ENCODE assay signal across 24 cellular contexts in the genomic region with DNA sequence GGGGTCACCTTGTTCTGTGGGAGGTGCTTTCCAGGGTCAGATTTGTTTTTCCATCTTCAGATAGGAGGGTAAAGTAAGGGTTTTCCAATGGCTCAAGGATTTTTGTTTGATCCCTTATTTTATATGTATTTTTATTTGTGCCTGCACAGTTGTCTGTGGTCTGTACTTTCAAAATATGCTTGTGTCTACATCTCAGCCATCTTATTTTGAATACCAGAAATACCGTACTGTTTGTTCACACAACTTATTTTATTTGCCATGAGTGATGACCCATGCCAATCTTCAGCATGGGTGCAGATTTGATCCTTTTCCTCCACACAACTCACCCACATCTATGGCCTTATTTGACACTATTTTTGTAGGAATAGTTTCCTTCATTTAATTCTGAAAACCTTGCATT.
"Had no signal": no experiment of that assay in that cellular context is flagged by ENCODE, and none has a peak within 500 bp of the region (broad histone marks: within the 10 kb centered on the region; RNA-seq: fewer than 3 reads in every experiment).

No MANE protein-coding gene starts in this region.

- H3K4me3 ChIP-seq: hepatocyte, left lung, lung, ovary, prostate gland, right atrium auricular region, tibial artery had no signal

- H3K27ac ChIP-seq: brain microvascular endothelial cell, hepatocyte, left lung, ovary, prostate gland, right atrium auricular region, tibial artery had no signal

- H3K9me3 Mint-ChIP-seq: activated CD4-positive, alpha-beta T cell treated with anti-CD3 and anti-CD28 coated beads, Interleukin-2, amount 10 ng/mL, durations not matched to agents 24 days and 14 days; activated naive CD8-positive, alpha-beta T cell treated with anti-CD3 and anti-CD28 coated beads, Interleukin-2, amount 50 U/mL, for 24 hours; activated T-helper 1 cell treated with anti-CD3 and anti-CD28 coated beads, Interleukin-12 subunit alpha, Interleukin-12 subunit beta, Interleukin-2, Interleukin-4 antibody, amounts not matched to agents 30 ng/mL and 10 ng/mL and 1 ng/mL, durations not matched to agents 14 hours and 24 hours and 36 hours had no signal

- H3K27ac Mint-ChIP-seq: activated CD4-positive, alpha-beta T cell treated with anti-CD3 and anti-CD28 coated beads, Interleukin-2, amount 10 ng/mL, durations not matched to agents 24 days and 14 days; activated CD8-positive, alpha-beta T cell treated with anti-CD3 and anti-CD28 coated beads, Interleukin-2, amount 10 ng/mL, durations not matched to agents 7 days and 5 days; activated naive CD8-positive, alpha-beta T cell treated with anti-CD3 and anti-CD28 coated beads, Interleukin-2, amount 50 U/mL, for 24 hours; activated T-helper 1 cell treated with anti-CD3 and anti-CD28 coated beads, Interleukin-12 subunit alpha, Interleukin-12 subunit beta, Interleukin-2, Interleukin-4 antibody, amounts not matched to agents 30 ng/mL and 10 ng/mL and 1 ng/mL, durations not matched to agents 14 hours and 24 hours and 36 hours; natural killer cell; stimulated activated naive CD8-positive, alpha-beta T cell treated with anti-CD3 and anti-CD28 coated beads, Interleukin-15, Interleukin-2, amounts not matched to agents 100 ng/mL and 50 ng/mL, for 24 hours; T-helper 17 cell had no signal

- H3K4me3 Mint-ChIP-seq: activated CD4-positive, alpha-beta T cell treated with anti-CD3 and anti-CD28 coated beads, Interleukin-2, amount 10 ng/mL, durations not matched to agents 24 days and 14 days; activated CD8-positive, alpha-beta T cell treated with anti-CD3 and anti-CD28 coated beads, Interleukin-2, amount 10 ng/mL, durations not matched to agents 7 days and 5 days; activated naive CD8-positive, alpha-beta T cell treated with anti-CD3 and anti-CD28 coated beads, Interleukin-2, amount 50 U/mL, for 24 hours; activated T-helper 1 cell treated with anti-CD3 and anti-CD28 coated beads, Interleukin-12 subunit alpha, Interleukin-12 subunit beta, Interleukin-2, Interleukin-4 antibody, amounts not matched to agents 30 ng/mL and 10 ng/mL and 1 ng/mL, durations not matched to agents 14 hours and 24 hours and 36 hours; natural killer cell; stimulated activated naive CD8-positive, alpha-beta T cell treated with anti-CD3 and anti-CD28 coated beads, Interleukin-15, Interleukin-2, amounts not matched to agents 100 ng/mL and 50 ng/mL, for 24 hours; T-helper 17 cell had no signal

- H3K4me1 ChIP-seq: left lung, prostate gland, right atrium auricular region, tibial artery had no signal

- DNase-seq: activated CD4-positive, alpha-beta T cell treated with anti-CD3 and anti-CD28 coated beads, Interleukin-2, amount 10 ng/mL, durations not matched to agents 24 days and 14 days; activated CD8-positive, alpha-beta T cell treated with anti-CD3 and anti-CD28 coated beads, Interleukin-2, amount 10 ng/mL, durations not matched to agents 7 days and 5 days; activated gamma-delta T cell; activated naive CD4-positive, alpha-beta T cell treated with anti-CD3 and anti-CD28 coated beads, Interleukin-2, amount 50 U/mL, for 16 hours; activated naive CD8-positive, alpha-beta T cell treated with anti-CD3 and anti-CD28 coated beads, Interleukin-2, amount 50 U/mL, for 24 hours; aorta; brain microvascular endothelial cell; caudate nucleus; effector memory CD4-positive, alpha-beta T cell; foreskin melanocyte; kidney glomerular epithelial cell; left lung; natural killer cell; ovary; stimulated activated CD4-positive, alpha-beta T cell treated with anti-CD3 and anti-CD28 coated beads, Interleukin-1b, Interleukin-23, amount 100 ng/mL, for 48 hours; T-helper 17 cell; tibial artery had no signal

- ATAC-seq: activated CD4-positive, CD25-positive, alpha-beta regulatory T cell treated with anti-CD3 and anti-CD28 coated beads, Interleukin-2, amount 50 U/mL, for 24 hours; activated CD8-positive, alpha-beta T cell treated with anti-CD3 and anti-CD28 coated beads, Interleukin-2, amount 10 ng/mL, durations not matched to agents 7 days and 5 days; activated naive CD8-positive, alpha-beta T cell treated with anti-CD3 and anti-CD28 coated beads, Interleukin-2, amount 50 U/mL, for 24 hours; left lung; natural killer cell; T-helper 17 cell had no signal

- H3K27me3 Mint-ChIP-seq: activated CD4-positive, alpha-beta T cell treated with anti-CD3 and anti-CD28 coated beads, Interleukin-2, amount 10 ng/mL, durations not matched to agents 24 days and 14 days; activated naive CD8-positive, alpha-beta T cell treated with anti-CD3 and anti-CD28 coated beads, Interleukin-2, amount 50 U/mL, for 24 hours; stimulated activated naive CD8-positive, alpha-beta T cell treated with anti-CD3 and anti-CD28 coated beads, Interleukin-15, Interleukin-2, amounts not matched to agents 100 ng/mL and 50 ng/mL, for 24 hours; T-helper 17 cell had no signal

- H3K27me3 ChIP-seq: brain microvascular endothelial cell, hepatocyte, left lung, ovary, right atrium auricular region, tibial artery had no signal

- H3K36me3 ChIP-seq: brain microvascular endothelial cell, left lung, ovary, prostate gland, right atrium auricular region, tibial artery had no signal

- H3K4me1 Mint-ChIP-seq: activated CD4-positive, alpha-beta T cell treated with anti-CD3 and anti-CD28 coated beads, Interleukin-2, amount 10 ng/mL, durations not matched to agents 24 days and 14 days; activated naive CD8-positive, alpha-beta T cell treated with anti-CD3 and anti-CD28 coated beads, Interleukin-2, amount 50 U/mL, for 24 hours; natural killer cell; T-helper 17 cell had no signal

- H3K36me3 Mint-ChIP-seq: natural killer cell had no signal

- H3K9me3 ChIP-seq: left lung, ovary, prostate gland, right atrium auricular region, tibial artery had no signal
